In genomic region chr17:81910840-81911276, GRCh38 we compare ENCODE assay signal across 8 cellular contexts. TPM values are rescaled to one million over a fixed set of nuclear protein-coding genes. Genes with fewer than 3 reads are reported as not detected.
DNase-seq lines count a peak whose midpoint lies in the region; ATAC-seq and TF ChIP-seq lines count a peak whose summit lies in the region.

No MANE protein-coding gene starts in this region.

- TF ChIP-seq CTCF in RWPE2 (IDR thresholded peaks at IDR 0.05; ENCODE audit: poor library complexity, severe bottlenecking) (no peak), fibroblast of mammary gland (conservative IDR thresholded peaks at IDR 0.05; ENCODE audit: control insufficient read depth, insufficient read depth, low read depth, low read length) (no peak), prostate gland (IDR thresholded peaks at IDR 0.05) (no peak)

- intact Hi-C loops in prostate gland (cut with DNase I), result no loop called here

- H3K4me1 Mint-ChIP-seq in T-helper 1 cell treated with Interleukin-12 subunit alpha and Interleukin-12 subunit beta and Interleukin-4 antibody, amounts not matched to agents 30 μg/mL and 1 μg/mL, for 36 hours (ENCODE audit: low read depth), result peaks cover 14% of the 10 kb centered on the region

- H3K27ac ChIP-seq in RWPE2 (ENCODE audit: poor library complexity, severe bottlenecking), result peak overlapping the region; percentile 58
- H3K27ac ChIP-seq in prostate gland, result peak overlapping the region; percentile 63 to 75

- peaks cover 14% of the 10 kb centered on the region for H3K36me3 Mint-ChIP-seq in T-helper 1 cell treated with Interleukin-12 subunit alpha and Interleukin-12 subunit beta and Interleukin-4 antibody, amounts not matched to agents 30 μg/mL and 1 μg/mL, for 36 hours (ENCODE audit: low read depth)

- peaks cover 20% of the 10 kb centered on the region for H3K4me1 ChIP-seq in RWPE2 (ENCODE audit: insufficient read depth, poor library complexity, severe bottlenecking)
- H3K4me1 ChIP-seq in prostate gland (replicated peaks), result peaks cover 6% of the 10 kb centered on the region

- DNase-seq in T-helper 1 cell (no peak), RWPE2 (ENCODE audit: low spot score) (no peak), fibroblast of mammary gland (ENCODE audit: low read depth) (no peak), prostate gland (ENCODE audit: low spot score) (no peak), midbrain (lab: John Stamatoyannopoulos, UW) (no peak), glomerular visceral epithelial cell (ENCODE audit: extremely low spot score) (no peak)

- H3K27me3 Mint-ChIP-seq in T-helper 1 cell treated with Interleukin-12 subunit alpha and Interleukin-12 subunit beta and Interleukin-4 antibody, amounts not matched to agents 30 μg/mL and 1 μg/mL, for 36 hours (ENCODE audit: low read depth), result no peaks in the 10 kb centered on the region

- no peak for TF ChIP-seq POLR2A in prostate gland (IDR thresholded peaks at IDR 0.05)

- no peaks in the 10 kb centered on the region for H3K9me3 Mint-ChIP-seq in T-helper 1 cell treated with Interleukin-12 subunit alpha and Interleukin-12 subunit beta and Interleukin-4 antibody, amounts not matched to agents 30 μg/mL and 1 μg/mL, for 36 hours

- H3K9me3 ChIP-seq in RWPE2 (ENCODE audit: severe bottlenecking), result no peaks in the 10 kb centered on the region
- no peaks in the 10 kb centered on the region for H3K9me3 ChIP-seq in prostate gland

- under 1% methylated on average over 48 of the region's 55 CpGs for WGBS in prostate gland

- peak; percentile 33 for ATAC-seq in HG02610 (IDR thresholded peaks at IDR 0.05; ENCODE audit: unreplicated experiment)
- ATAC-seq in RWPE2 (ENCODE audit: low read depth), result no peak

- H3K27me3 ChIP-seq in RWPE2 (ENCODE audit: insufficient read depth, poor library complexity, severe bottlenecking) (no peaks in the 10 kb centered on the region), prostate gland (replicated peaks; ENCODE audit: insufficient read depth) (no peaks in the 10 kb centered on the region)

- H3K4me3 Mint-ChIP-seq in T-helper 1 cell treated with Interleukin-12 subunit alpha and Interleukin-12 subunit beta and Interleukin-4 antibody, amounts not matched to agents 30 μg/mL and 1 μg/mL, for 36 hours, result peak overlapping the region; percentile 82

- peaks cover 73% of the 10 kb centered on the region for H3K36me3 ChIP-seq in RWPE2 (ENCODE audit: low read depth)
- peaks cover 10 to 11% of the 10 kb centered on the region in 2 donors for H3K36me3 ChIP-seq in prostate gland

- peak overlapping the region; percentile 99 for H3K4me3 ChIP-seq in RWPE2 (ENCODE audit: severe bottlenecking)
- peak overlapping the region; percentile 71 for H3K4me3 ChIP-seq in fibroblast of mammary gland (ENCODE audit: control insufficient read depth, low read depth, low read length)
- H3K4me3 ChIP-seq in prostate gland, result peak overlapping the region; percentile 76 to 78

- H3K27ac Mint-ChIP-seq in T-helper 1 cell treated with Interleukin-12 subunit alpha and Interleukin-12 subunit beta and Interleukin-4 antibody, amounts not matched to agents 30 μg/mL and 1 μg/mL, for 36 hours, result peak overlapping the region; percentile 55

RNA-seq across cellular contexts. Expression of gene PCYT2, which starts 0.3 kb away (rescaled TPM):
- 10 to 100 TPM; 51.4 to 69.2 TPM for total RNA-seq in prostate gland

RNA-seq across cellular contexts. Expression of gene SIRT7, which starts 7.1 kb away (rescaled TPM):
- total RNA-seq in prostate gland, result 10 to 100 TPM; 22.4 to 39.9 TPM

RNA-seq across cellular contexts. Expression of gene NPB, which starts 8.8 kb away (rescaled TPM):
- 10 to 100 TPM in 1 of 2 donors, 1 to 10 TPM in 1; 9.8 to 10.9 TPM for total RNA-seq in prostate gland

RNA-seq across cellular contexts. Expression of gene MAFG, which starts 16.7 kb away (rescaled TPM):
- total RNA-seq in prostate gland, result 10 to 100 TPM; 11.3 to 27.7 TPM

RNA-seq across cellular contexts. Expression of gene ANAPC11, which starts 19.3 kb away (rescaled TPM):
- 100 to 1,000 TPM; 128 to 278 TPM for total RNA-seq in prostate gland
